1 cellular context compared by ENCODE assay signal in genomic region chr2:176122633-176123482, GRCh38.
TF ChIP-seq lines count a peak whose summit lies in the region.

TSS of gene HOXD9 (plus strand) at chr2:176122719. CDS start at chr2:176122769, 50 bp downstream.

TF ChIP-seq in H1, 55 proteins besides CTCF, POLR2A, EP300 and RAD21 (continued from another document):
- TF ChIP-seq TAF7 (optimal IDR thresholded peaks at IDR 0.05; ENCODE audit: borderline replicate concordance, low read depth, low read length) (no peak), BRCA1 (IDR thresholded peaks at IDR 0.05; ENCODE audit: low read depth, low read length) (no peak), SP1 (IDR thresholded peaks at IDR 0.05; ENCODE audit: low read depth, low read length) (no peak), HDAC6 (IDR thresholded peaks at IDR 0.05; ENCODE audit: low read depth, low read length) (no peak), ASH2L (IDR thresholded peaks at IDR 0.05; ENCODE audit: low read length) (peak; percentile 41), ATF2 (IDR thresholded peaks at IDR 0.05; ENCODE audit: low read length) (no peak), SP2 (IDR thresholded peaks at IDR 0.05; ENCODE audit: low read length) (no peak), YY1 (IDR thresholded peaks at IDR 0.05; ENCODE audit: low read depth, low read length) (no peak), E2F6 (IDR thresholded peaks at IDR 0.05) (peak; percentile 39; the same call in 1 of the 2 replicates), SP4 (IDR thresholded peaks at IDR 0.05; ENCODE audit: low read length) (no peak), EZH2 (IDR thresholded peaks at IDR 0.05; ENCODE audit: low read depth, low read length, severe bottlenecking) (peak; percentile 91), TEAD4 (IDR thresholded peaks at IDR 0.05; ENCODE audit: low read depth, low read length) (no peak), MAFK (IDR thresholded peaks at IDR 0.05; ENCODE audit: low read depth, low read length) (no peak), EGR1 (IDR thresholded peaks at IDR 0.05; ENCODE audit: borderline replicate concordance, low read depth, low read length) (0 out of 2 replicates have a peak, but pooled peaks have one; percentile 17), SUZ12 (IDR thresholded peaks at IDR 0.05; ENCODE audit: low read length) (peak; percentile 87), NRF1 (IDR thresholded peaks at IDR 0.05; ENCODE audit: low read depth, low read length) (no peak), TCF12 (IDR thresholded peaks at IDR 0.05; ENCODE audit: low read depth, low read length) (no peak), TAF1 (IDR thresholded peaks at IDR 0.05; ENCODE audit: low read depth, low read length) (no peak), CTBP2 (IDR thresholded peaks at IDR 0.05; ENCODE audit: borderline replicate concordance, insufficient read depth, insufficient read length, low read length) (no peak), JUND (IDR thresholded peaks at IDR 0.05; ENCODE audit: low read length) (no peak), NANOG (IDR thresholded peaks at IDR 0.05; ENCODE audit: insufficient read depth, low read depth, low read length, poor library complexity, severe bottlenecking) (no peak), CBX8 (IDR thresholded peaks at IDR 0.05; ENCODE audit: borderline replicate concordance, low read depth, low read length) (no peak), CBX5 (IDR thresholded peaks at IDR 0.05; ENCODE audit: low read depth, low read length) (no peak), USF2 (IDR thresholded peaks at IDR 0.05; ENCODE audit: low read length) (peak; percentile 65), PHF8 (conservative IDR thresholded peaks at IDR 0.05; ENCODE audit: low read depth, low read length) (no peak), ZNF274 (IDR thresholded peaks at IDR 0.05; ENCODE audit: borderline replicate concordance, extremely low read depth, low read length) (no peak), KDM5A (IDR thresholded peaks at IDR 0.05; ENCODE audit: low read length) (no peak), TBP (IDR thresholded peaks at IDR 0.05; ENCODE audit: low read depth, low read length) (no peak; the same call in 1 of the 2 replicates)
- TF ChIP-seq, protein P1, sequence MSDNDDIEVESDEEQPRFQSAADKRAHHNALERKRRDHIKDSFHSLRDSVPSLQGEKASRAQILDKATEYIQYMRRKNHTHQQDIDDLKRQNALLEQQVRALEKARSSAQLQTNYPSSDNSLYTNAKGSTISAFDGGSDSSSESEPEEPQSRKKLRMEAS (IDR thresholded peaks at IDR 0.05) = peak; percentile 60
